In the genomic region with DNA sequence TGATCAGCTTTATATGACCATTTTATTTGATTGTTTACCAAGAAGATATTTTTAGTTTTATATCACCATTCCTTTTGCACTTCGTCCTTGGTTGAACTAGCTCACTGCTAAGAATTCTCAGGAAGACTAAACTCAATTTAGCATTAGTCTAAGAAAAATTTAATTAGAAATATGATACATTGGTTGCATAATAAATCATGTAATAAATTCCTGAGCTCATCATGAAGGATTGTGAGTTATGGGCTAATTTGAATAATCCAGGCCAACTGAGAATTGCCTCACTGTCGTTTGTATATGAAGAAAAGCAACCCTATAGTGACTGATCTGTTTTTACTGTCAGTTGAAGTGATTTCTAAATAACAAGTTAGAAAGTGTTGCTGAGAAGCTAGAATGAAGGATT, we compare ENCODE assay signal across 20 cellular contexts.
"Had no signal": no experiment of that assay in that cellular context is flagged by ENCODE, and none has a peak within 500 bp of the region (broad histone marks: within the 10 kb centered on the region; RNA-seq: fewer than 3 reads in every experiment).

No MANE protein-coding gene starts in this region.

- H3K4me3 ChIP-seq: coronary artery, dorsolateral prefrontal cortex, esophagus muscularis mucosa, gastroesophageal sphincter, heart left ventricle, hepatocyte, left lung, lower lobe of right lung, mucosa of descending colon had no signal

- DNase-seq: dermis blood vessel endothelial cell; dorsolateral prefrontal cortex; effector CD4-positive, alpha-beta T cell; effector memory CD4-positive, alpha-beta T cell; foreskin keratinocyte; heart left ventricle; hypothalamus; left cardiac atrium; left lung; left ventricle myocardium superior; lower lobe of right lung; mesenchymal stem cell; mucosa of descending colon; naive B cell; naive thymus-derived CD8-positive, alpha-beta T cell had no signal

- H3K4me1 Mint-ChIP-seq: mesothelial cell of epicardium; naive B cell; naive thymus-derived CD8-positive, alpha-beta T cell had no signal

- H3K27ac ChIP-seq: coronary artery, dorsolateral prefrontal cortex, esophagus muscularis mucosa, foreskin keratinocyte, gastroesophageal sphincter, heart left ventricle, hepatocyte, left lung, lower lobe of right lung had no signal

- H3K27me3 Mint-ChIP-seq: naive B cell; naive thymus-derived CD8-positive, alpha-beta T cell had no signal

- H3K27ac Mint-ChIP-seq: mesothelial cell of epicardium; naive B cell; naive thymus-derived CD8-positive, alpha-beta T cell had no signal

- H3K4me3 Mint-ChIP-seq: mesothelial cell of epicardium; naive B cell; naive thymus-derived CD8-positive, alpha-beta T cell had no signal

- H3K36me3 ChIP-seq: esophagus muscularis mucosa, gastroesophageal sphincter, heart left ventricle, left lung, lower lobe of right lung had no signal

- H3K27me3 ChIP-seq: esophagus muscularis mucosa, foreskin keratinocyte, gastroesophageal sphincter, heart left ventricle, hepatocyte, left lung had no signal

- H3K4me1 ChIP-seq: esophagus muscularis mucosa, foreskin keratinocyte, gastroesophageal sphincter, heart left ventricle, left lung, lower lobe of right lung had no signal

- H3K36me3 Mint-ChIP-seq: mesothelial cell of epicardium; naive B cell; naive thymus-derived CD8-positive, alpha-beta T cell had no signal
